10 cellular contexts compared by ENCODE assay signal in the genomic region with DNA sequence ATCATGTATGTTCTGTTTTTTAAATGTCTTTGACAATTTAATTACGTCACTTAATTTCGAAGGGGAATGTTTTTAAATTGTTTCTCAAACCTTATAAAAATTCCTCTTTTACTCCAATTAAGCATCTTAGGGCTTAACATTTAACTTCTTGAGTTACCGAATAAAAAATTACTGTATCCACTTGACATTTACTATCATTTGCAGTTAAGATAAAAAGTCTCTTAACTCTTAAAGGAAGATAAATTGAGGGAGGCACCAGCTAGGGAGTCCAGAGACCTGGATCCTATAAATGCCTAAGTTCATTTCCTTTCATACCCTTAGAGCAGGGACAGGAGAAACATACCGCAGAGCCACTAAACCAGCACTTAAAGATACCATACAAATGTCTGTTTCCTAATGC.
DNase-seq lines count a peak whose midpoint lies in the region; ATAC-seq and TF ChIP-seq lines count a peak whose summit lies in the region.
"Had no signal": no experiment of that assay in that cellular context is flagged by ENCODE, and none has a peak within 500 bp of the region (broad histone marks: within the 10 kb centered on the region; RNA-seq: fewer than 3 reads in every experiment).

No MANE protein-coding gene starts in this region.

- no peaks in the 10 kb centered on the region for H3K36me3 ChIP-seq in adipocyte (ENCODE audit: control insufficient read depth, insufficient read depth, low read length, severe bottlenecking)
- no peaks in the 10 kb centered on the region for H3K36me3 ChIP-seq in osteoblast (ENCODE audit: insufficient read depth, low read length)

- H3K27me3 ChIP-seq in adipocyte (replicated peaks; ENCODE audit: control insufficient read depth, insufficient read depth, low read length) (no peaks in the 10 kb centered on the region), osteoblast (ENCODE audit: insufficient read depth, low read length) (no peaks in the 10 kb centered on the region)

- ATAC-seq in left cardiac atrium = peak; percentile 14 to 53
- ATAC-seq in HG02678 (IDR thresholded peaks at IDR 0.05; ENCODE audit: unreplicated experiment) = no peak

- TF ChIP-seq CTCF in osteoblast (IDR thresholded peaks at IDR 0.05; ENCODE audit: extremely low read depth, low read depth, low read length) = no peak

- H3K9me3 ChIP-seq in adipocyte (ENCODE audit: control insufficient read depth, low read length) (no peaks in the 10 kb centered on the region), osteoblast (ENCODE audit: low read depth, low read length) (no peaks in the 10 kb centered on the region)

- no peak overlapping the region for H2AFZ ChIP-seq in osteoblast (ENCODE audit: low read length)

- peak overlapping the region; percentile 95 for H3K27ac ChIP-seq in osteoblast (ENCODE audit: low read depth, low read length)
- H3K27ac ChIP-seq: VCaP had no signal

- peak overlapping the region; percentile 62 for H3K9ac ChIP-seq in adipocyte (ENCODE audit: low read length)

- intact Hi-C loops in left cardiac atrium (cut with DNase I) = loop anchor here (5.0 to 10.0 kb wide), 3 partner anchors 61 to 311 kb away; no protein-coding TSS in a partner anchor

- peak overlapping the region; percentile 6 for H3K4me2 ChIP-seq in osteoblast (ENCODE audit: insufficient read depth, low read length)

- no peaks in the 10 kb centered on the region for H3K79me2 ChIP-seq in osteoblast (ENCODE audit: insufficient read depth, low read length)

- peaks cover 40% of the 10 kb centered on the region for H3K4me1 ChIP-seq in adipocyte (ENCODE audit: control insufficient read depth, insufficient read depth, low read length)
- peaks cover 44% of the 10 kb centered on the region for H3K4me1 ChIP-seq in osteoblast (ENCODE audit: insufficient read depth, low read length)

- no peaks in the 10 kb centered on the region for H4K20me1 ChIP-seq in osteoblast (ENCODE audit: insufficient read depth, low read length)

- H3K4me3 ChIP-seq in adipocyte (ENCODE audit: low read length) (peak overlapping the region; percentile 55), osteoblast (ENCODE audit: insufficient read depth, low read length) (no peak overlapping the region)

- no peak for DNase-seq in adipocyte (ENCODE audit: low read depth)
- DNase-seq in left cardiac atrium = no peak
- DNase-seq in osteoblast (ENCODE audit: insufficient read length, low spot score, missing footprints) = no peak
- DNase-seq in activated CD4-positive, CD25-positive, alpha-beta regulatory T cell (lab: John Stamatoyannopoulos, UW) = no peak
- no peak for DNase-seq in NCI-H2107 (lab: John Stamatoyannopoulos, UW)
- no peak for DNase-seq in activated T-cell treated with anti-CD3 and anti-CD28 coated beads, Interleukin-2, amount 50 U/mL, for 48 hours
- DNase-seq: kidney glomerular epithelial cell, SHP77 had no signal
